In the genomic region with DNA sequence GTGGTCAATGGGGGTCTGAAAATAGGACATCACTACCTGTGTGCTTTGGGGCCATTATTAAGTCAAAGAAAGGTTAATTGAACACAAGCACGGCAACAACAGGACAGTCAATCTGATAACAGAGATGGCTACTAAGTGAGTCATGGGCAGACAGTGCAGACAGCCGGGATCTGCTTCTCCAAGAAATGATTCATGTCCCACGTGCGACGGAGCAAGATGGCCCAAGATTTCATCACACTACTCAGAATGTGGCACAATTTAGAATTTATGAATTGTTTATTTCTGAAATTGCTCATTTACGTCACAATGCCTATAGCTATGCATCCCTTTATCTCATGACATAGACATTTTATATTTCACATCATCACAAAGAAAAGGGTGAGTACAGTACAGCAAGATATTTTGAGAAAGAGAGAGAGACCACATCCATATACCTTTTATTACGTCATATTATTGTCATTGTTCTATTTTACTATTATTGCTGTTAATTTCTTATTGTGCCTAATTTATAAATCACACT, we compare ENCODE assay signal across 12 cellular contexts.
A peak's percentile ranks its signal among the peaks of the same experiment; 100 is the strongest.
DNase-seq lines count a peak whose midpoint lies in the region; FAIRE-seq and TF ChIP-seq lines count a peak whose summit lies in the region.
"Had no signal": no experiment of that assay in that cellular context is flagged by ENCODE, and none has a peak within 500 bp of the region (broad histone marks: within the 10 kb centered on the region; RNA-seq: fewer than 3 reads in every experiment).

No MANE protein-coding gene starts in this region.

- FAIRE-seq in GM19239 (lab: Jason Lieb, UNC), result no peak

- H3K9me3 ChIP-seq in fibroblast of lung (ENCODE audit: control insufficient read depth, insufficient read depth, low read depth, low read length), result no peaks in the 10 kb centered on the region
- H3K9me3 ChIP-seq: heart right ventricle had no signal

- peaks cover 11% of the 10 kb centered on the region for H3K4me1 ChIP-seq in fibroblast of lung (ENCODE audit: control insufficient read depth, extremely low read depth, insufficient read depth, low read length)
- H3K4me1 ChIP-seq: parathyroid adenoma had no signal

- H3K36me3 ChIP-seq in fibroblast of lung (ENCODE audit: control insufficient read depth, insufficient read depth, low read length), result no peaks in the 10 kb centered on the region
- H3K36me3 ChIP-seq: heart right ventricle had no signal

- no peak overlapping the region for H3K9ac ChIP-seq in fibroblast of lung (ENCODE audit: insufficient read depth, low read length)
- H3K9ac ChIP-seq: parathyroid adenoma had no signal

- peak; percentile 9 for DNase-seq in NOMO-1 treated with DMSO at 0.1 percent for 48 hours (lab: John Stamatoyannopoulos, UW; ENCODE audit: unreplicated experiment)
- DNase-seq in NOMO-1 treated with dmso at 0.1 percent for 144 hours (lab: John Stamatoyannopoulos, UW; ENCODE audit: unreplicated experiment), result no peak
- DNase-seq in RPMI7951 (ENCODE audit: low read depth), result peak; percentile 91
- DNase-seq in fibroblast of lung (ENCODE audit: low read depth in 2 of 2), result peak; percentile 95
- peak; percentile 92 for DNase-seq in skeletal muscle cell (ENCODE audit: low read depth)
- DNase-seq in GM19239 (ENCODE audit: insufficient read length, low spot score), result no peak
- DNase-seq in NCI-H510A (lab: John Stamatoyannopoulos, UW), result no peak
- DNase-seq in NCI-H526 treated with DMSO at 0.1 percent for 48 hours (lab: John Stamatoyannopoulos, UW), result no peak
- DNase-seq: activated naive CD8-positive, alpha-beta T cell treated with anti-CD3 and anti-CD28 coated beads, Interleukin-2, amount 50 U/mL, for 24 hours; heart right ventricle had no signal

- H3K4me2 ChIP-seq in fibroblast of lung (ENCODE audit: extremely low read depth, insufficient read depth, low read length), result no peak overlapping the region

- H4K20me1 ChIP-seq in fibroblast of lung (ENCODE audit: control insufficient read depth, extremely low read depth, insufficient read depth, low read length), result no peaks in the 10 kb centered on the region

- no peak overlapping the region for H3K4me3 ChIP-seq in fibroblast of lung (replicated peaks in 1 of 4; ENCODE audit: control extremely low read depth in 1 of 4, insufficient read depth in 1 of 4, low read depth in 3 of 4, low read length in 4 of 4)
- H3K4me3 ChIP-seq in skeletal muscle cell (ENCODE audit: low read depth, low read length), result no peak overlapping the region
- H3K4me3 ChIP-seq: heart right ventricle had no signal

- no peaks in the 10 kb centered on the region for H3K27me3 ChIP-seq in fibroblast of lung (ENCODE audit: control insufficient read depth, insufficient read depth, low read length)
- H3K27me3 ChIP-seq: heart right ventricle had no signal

- no peak overlapping the region for H2AFZ ChIP-seq in fibroblast of lung (ENCODE audit: low read length)
- H2AFZ ChIP-seq: parathyroid adenoma had no signal

- H3K27ac ChIP-seq in fibroblast of lung (ENCODE audit: insufficient read depth, low read length), result peak overlapping the region; percentile 71
- H3K27ac ChIP-seq: 22Rv1, heart right ventricle, parathyroid adenoma had no signal

- no peaks in the 10 kb centered on the region for H3K79me2 ChIP-seq in fibroblast of lung (ENCODE audit: control insufficient read depth, insufficient read depth, low read length)
- H3K79me2 ChIP-seq: parathyroid adenoma had no signal

- TF ChIP-seq CTCF in fibroblast of lung (conservative IDR thresholded peaks at IDR 0.05 in 1 of 2, IDR thresholded peaks at IDR 0.05 in 1 of 2; ENCODE audit: low read depth in 1 of 2, low read length in 2 of 2), result no peak

Comparison
In these comparisons a context has a peak if more than half of its experiments do, and no peak if none do; other contexts are left out.
1. DNase-seq: peak in NOMO-1 treated with DMSO at 0.1 percent for 48 hours (single experiment), RPMI7951 (single experiment), fibroblast of lung (2 of 2) and skeletal muscle cell (single experiment); none in NOMO-1 treated with dmso at 0.1 percent for 144 hours (single experiment), GM19239 (single experiment), NCI-H510A (single experiment) and NCI-H526 treated with DMSO at 0.1 percent for 48 hours (single experiment).